In genomic region chr3:72475258-72476138, GRCh38 we compare ENCODE assay signal across 2 cellular contexts.
TF ChIP-seq lines count a peak whose summit lies in the region.

No MANE protein-coding gene starts in this region.

TF ChIP-seq in GM23338, 12 proteins besides CTCF, POLR2A, EP300 and RAD21:
- no peak for TF ChIP-seq REST (IDR thresholded peaks at IDR 0.05; ENCODE audit: unreplicated experiment)
- no peak for TF ChIP-seq EZH2 (IDR thresholded peaks at IDR 0.05; ENCODE audit: low read depth, unreplicated experiment)
- TF ChIP-seq ZNF331 (CRISPR knock-in tag; IDR thresholded peaks at IDR 0.05; ENCODE audit: low read depth), result no peak
- TF ChIP-seq ZNF462 (CRISPR knock-in tag; IDR thresholded peaks at IDR 0.05), result no peak
- TF ChIP-seq STAT1 (IDR thresholded peaks at IDR 0.05; ENCODE audit: unreplicated experiment), result no peak
- TF ChIP-seq EZH2phosphoT487 (IDR thresholded peaks at IDR 0.05; ENCODE audit: unreplicated experiment), result no peak
- TF ChIP-seq ZNF114 (CRISPR knock-in tag; IDR thresholded peaks at IDR 0.05), result no peak
- no peak for TF ChIP-seq NANOG (IDR thresholded peaks at IDR 0.05; ENCODE audit: borderline replicate concordance)
- no peak for TF ChIP-seq CREB1 (CRISPR knock-in tag; IDR thresholded peaks at IDR 0.05; ENCODE audit: low read depth)
- TF ChIP-seq POLR2AphosphoS5 (IDR thresholded peaks at IDR 0.05; ENCODE audit: low read depth), result no peak
- TF ChIP-seq ETS1 (IDR thresholded peaks at IDR 0.05), result no peak

TF ChIP-seq in SK-N-SH, 30 proteins besides CTCF, POLR2A, EP300 and RAD21 (continued from another document):
- TF ChIP-seq REST (IDR thresholded peaks at IDR 0.05; ENCODE audit: low read depth, low read length), result no peak
- TF ChIP-seq PBX3 (IDR thresholded peaks at IDR 0.05), result no peak
- no peak for TF ChIP-seq NRF1 (IDR thresholded peaks at IDR 0.05; ENCODE audit: low read depth, low read length)
- no peak for TF ChIP-seq GABPA (IDR thresholded peaks at IDR 0.05; ENCODE audit: low read depth)
- no peak for TF ChIP-seq USF1 (IDR thresholded peaks at IDR 0.05; ENCODE audit: borderline replicate concordance, low read depth)
- no peak for TF ChIP-seq POLR2AphosphoS5 (IDR thresholded peaks at IDR 0.05; ENCODE audit: low read depth, low read length)
